8 cellular contexts compared by ENCODE assay signal in the genomic region with DNA sequence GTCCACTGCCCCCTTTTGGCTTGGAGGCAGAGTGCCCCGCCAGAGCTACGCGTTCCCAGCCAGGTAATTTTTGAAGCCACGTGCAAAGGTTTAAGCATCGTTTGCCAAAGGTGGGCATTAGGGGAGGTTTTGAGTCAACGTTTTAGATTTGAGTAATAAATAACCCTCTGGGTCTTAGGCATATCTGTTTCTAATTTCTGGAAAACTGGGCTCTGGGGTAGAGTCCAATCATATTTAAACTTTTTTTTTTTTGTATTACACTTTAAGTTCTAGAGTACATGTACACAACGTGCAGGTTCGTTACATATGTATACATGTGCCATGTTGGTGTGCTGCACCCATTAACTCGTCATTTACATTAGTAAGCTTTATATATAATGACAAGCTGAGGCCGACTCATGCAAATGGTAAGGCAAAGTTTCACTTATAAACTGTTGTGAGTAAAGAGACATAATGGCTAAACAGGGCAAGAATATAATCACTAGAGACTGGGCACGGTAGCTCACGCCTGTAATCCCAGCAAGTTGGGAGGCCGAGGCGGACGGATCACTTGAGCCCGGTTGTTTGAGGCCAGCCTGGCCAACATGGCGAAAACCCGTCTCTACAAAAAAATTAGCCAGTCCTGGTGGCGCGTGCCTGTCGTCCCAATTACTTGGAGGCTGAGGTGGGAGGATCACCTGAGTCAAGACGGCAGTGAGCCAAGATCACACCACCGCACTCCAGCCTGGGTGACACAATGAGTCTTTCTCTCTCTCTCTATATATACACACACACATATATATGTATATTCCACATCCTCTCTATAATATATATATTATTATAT. TPM values are rescaled to one million over a fixed set of nuclear protein-coding genes. Genes with fewer than 3 reads are reported as not detected.
DNase-seq lines count a peak whose midpoint lies in the region; ATAC-seq and TF ChIP-seq lines count a peak whose summit lies in the region.

No MANE protein-coding gene starts in this region.

- no peaks in the 10 kb centered on the region for H3K27me3 ChIP-seq in WERI-Rb-1 (ENCODE audit: insufficient read depth, low read depth, severe bottlenecking)

- no peaks in the 10 kb centered on the region for H3K27me3 Mint-ChIP-seq in stimulated activated memory B cell treated with anti-CD40 and anti-IgM and Interleukin-4, amounts not matched to agents 10 μg/mL and 1 μg/mL and 100 μg/mL, for 72 hours

- no peaks in the 10 kb centered on the region for H3K9me3 Mint-ChIP-seq in stimulated activated memory B cell treated with anti-CD40 and anti-IgM and Interleukin-4, amounts not matched to agents 10 μg/mL and 1 μg/mL and 100 μg/mL, for 72 hours

- TF ChIP-seq CTCF in WERI-Rb-1 (IDR thresholded peaks at IDR 0.05; ENCODE audit: low read depth, low read length) = peak; percentile 91

- H3K9me3 ChIP-seq in WERI-Rb-1 (ENCODE audit: severe bottlenecking) = no peaks in the 10 kb centered on the region

- H3K4me1 Mint-ChIP-seq in stimulated activated memory B cell treated with anti-CD40 and anti-IgM and Interleukin-4, amounts not matched to agents 10 μg/mL and 1 μg/mL and 100 μg/mL, for 72 hours = peaks cover 12% of the 10 kb centered on the region

- peak overlapping the region; percentile 90 for H3K27ac Mint-ChIP-seq in stimulated activated memory B cell treated with anti-CD40 and anti-IgM and Interleukin-4, amounts not matched to agents 10 μg/mL and 1 μg/mL and 100 μg/mL, for 72 hours

- ATAC-seq in stimulated activated memory B cell treated with anti-CD40 and anti-IgM and Interleukin-4, amounts not matched to agents 10 μg/mL and 1 μg/mL and 100 μg/mL, for 72 hours = no peak

- no peaks in the 10 kb centered on the region for H3K36me3 Mint-ChIP-seq in stimulated activated memory B cell treated with anti-CD40 and anti-IgM and Interleukin-4, amounts not matched to agents 10 μg/mL and 1 μg/mL and 100 μg/mL, for 72 hours

- DNase-seq in DMS53 (lab: John Stamatoyannopoulos, UW) = peak; percentile 36
- no peak for DNase-seq in DMS53 treated with DMSO at 0.1 percent for 48 hours (lab: John Stamatoyannopoulos, UW; ENCODE audit: unreplicated experiment)
- DNase-seq in WERI-Rb-1 = no peak
- DNase-seq in head of caudate nucleus = peak in 28 of 42 donors; percentile 7 to 60 (median 30)
- DNase-seq in islet precursor cell = no peak
- DNase-seq in activated gamma-delta T cell treated with Interleukin-2 at 50 U/mL for 16 hours = no peak
- DNase-seq in mucosa of gallbladder (ENCODE audit: low spot score) = no peak

- peak overlapping the region; percentile 98 for H3K4me3 Mint-ChIP-seq in stimulated activated memory B cell treated with anti-CD40 and anti-IgM and Interleukin-4, amounts not matched to agents 10 μg/mL and 1 μg/mL and 100 μg/mL, for 72 hours

- intact Hi-C loops in head of caudate nucleus (cut with DNase I) = loop anchor here (5.0 kb wide), 2 partner anchors 143 to 398 kb away; partner anchors contain the start of genes FGD6, METAP2 and VEZT

- H3K27ac ChIP-seq in WERI-Rb-1 = no peak overlapping the region

- H3K4me3 ChIP-seq in WERI-Rb-1 (ENCODE audit: low read depth, low read length) = peak overlapping the region; percentile 95

- H3K36me3 ChIP-seq in WERI-Rb-1 = peaks cover 18% of the 10 kb centered on the region; the same call in 1 of the 2 replicates

RNA-seq across cellular contexts. Expression of gene NR2C1, which starts 0.5 kb away (rescaled TPM):
- total RNA-seq in mucosa of gallbladder = 26.6 TPM

Comparison
In these comparisons a context has a peak if more than half of its experiments do, and no peak if none do; other contexts are left out.
1. DNase-seq: peak in DMS53 (single experiment) and head of caudate nucleus (28 of 42); none in DMS53 treated with DMSO at 0.1 percent for 48 hours (single experiment), WERI-Rb-1 (single experiment), islet precursor cell (single experiment), activated gamma-delta T cell treated with Interleukin-2 at 50 U/mL for 16 hours (single experiment) and mucosa of gallbladder (single experiment).